ENCODE assay signal across 8 cellular contexts in genomic region chr19:45038931-45039893, GRCh38. TPM values are rescaled to one million over a fixed set of nuclear protein-coding genes. Genes with fewer than 3 reads are reported as not detected.
DNase-seq lines count a peak whose midpoint lies in the region; ATAC-seq and TF ChIP-seq lines count a peak whose summit lies in the region.

A gene with protein sequence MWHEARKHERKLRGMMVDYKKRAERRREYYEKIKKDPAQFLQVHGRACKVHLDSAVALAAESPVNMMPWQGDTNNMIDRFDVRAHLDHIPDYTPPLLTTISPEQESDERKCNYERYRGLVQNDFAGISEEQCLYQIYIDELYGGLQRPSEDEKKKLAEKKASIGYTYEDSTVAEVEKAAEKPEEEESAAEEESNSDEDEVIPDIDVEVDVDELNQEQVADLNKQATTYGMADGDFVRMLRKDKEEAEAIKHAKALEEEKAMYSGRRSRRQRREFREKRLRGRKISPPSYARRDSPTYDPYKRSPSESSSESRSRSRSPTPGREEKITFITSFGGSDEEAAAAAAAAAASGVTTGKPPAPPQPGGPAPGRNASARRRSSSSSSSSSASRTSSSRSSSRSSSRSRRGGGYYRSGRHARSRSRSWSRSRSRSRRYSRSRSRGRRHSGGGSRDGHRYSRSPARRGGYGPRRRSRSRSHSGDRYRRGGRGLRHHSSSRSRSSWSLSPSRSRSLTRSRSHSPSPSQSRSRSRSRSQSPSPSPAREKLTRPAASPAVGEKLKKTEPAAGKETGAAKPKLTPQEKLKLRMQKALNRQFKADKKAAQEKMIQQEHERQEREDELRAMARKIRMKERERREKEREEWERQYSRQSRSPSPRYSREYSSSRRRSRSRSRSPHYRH (plus strand): TSS chr19:45039045. CDS start chr19:45040213, 1,168 bp downstream.

- H3K36me3 ChIP-seq in HUES6 (ENCODE audit: control insufficient read depth, insufficient read depth, low read length) (peaks cover 48% of the 10 kb centered on the region), OCI-LY1 (ENCODE audit: insufficient read depth, low read length) (peaks cover 81% of the 10 kb centered on the region)

- H3K79me2 ChIP-seq in OCI-LY1 (ENCODE audit: insufficient read depth, low read length), result peaks cover 30% of the 10 kb centered on the region

- H3K9me3 ChIP-seq in HUES6 (ENCODE audit: control insufficient read depth, insufficient read depth, low read depth, low read length) (no peaks in the 10 kb centered on the region; the same call in 1 of the 2 replicates), OCI-LY1 (ENCODE audit: low read length) (no peaks in the 10 kb centered on the region)

- H3K9me2 ChIP-seq in OCI-LY1 (ENCODE audit: low read depth, low read length), result no peaks in the 10 kb centered on the region

- H3F3A ChIP-seq in OCI-LY1 (ENCODE audit: insufficient read depth, low read length), result no peaks in the 10 kb centered on the region; the same call in 1 of the 2 replicates

- H3K4me1 ChIP-seq in HUES6 (ENCODE audit: control insufficient read depth, insufficient read depth, low read length) (peaks cover 8% of the 10 kb centered on the region; the same call in 1 of the 2 replicates), OCI-LY1 (ENCODE audit: insufficient read depth, low read length, severe bottlenecking) (peaks cover 29% of the 10 kb centered on the region)

- H3K27me3 ChIP-seq in HUES6 (ENCODE audit: control insufficient read depth, insufficient read depth, low read length), result no peaks in the 10 kb centered on the region
- no peaks in the 10 kb centered on the region for H3K27me3 ChIP-seq in OCI-LY1 (ENCODE audit: insufficient read depth, low read length)

- H3K4me2 ChIP-seq in OCI-LY1 (ENCODE audit: low read length), result peak within 1 kb of the TSS; percentile 99

- H3K27ac ChIP-seq in HUES6 (ENCODE audit: low read depth, low read length) (peak within 1 kb of the TSS; percentile 88), OCI-LY1 (ENCODE audit: low read depth, low read length, poor library complexity, severe bottlenecking) (peak within 1 kb of the TSS; percentile 88)

- peak; percentile 86 for ATAC-seq in GM21381 (IDR thresholded peaks at IDR 0.05; ENCODE audit: unreplicated experiment)

- 0 out of 2 replicates have a peak, but pooled peaks have one; percentile 5 for TF ChIP-seq CTCF in OCI-LY1 (IDR thresholded peaks at IDR 0.05; ENCODE audit: low read length)
- TF ChIP-seq CTCF in epithelial cell of esophagus (IDR thresholded peaks at IDR 0.05; ENCODE audit: insufficient read depth, low read depth, low read length, missing control alignments), result no peak

- H3K4me3 ChIP-seq in HUES6 (ENCODE audit: low read depth, low read length) (peak within 1 kb of the TSS; percentile 99), OCI-LY1 (ENCODE audit: low read depth, low read length, poor library complexity, severe bottlenecking) (peak within 1 kb of the TSS; percentile 99), epithelial cell of esophagus (ENCODE audit: low read length) (peak within 1 kb of the TSS; percentile 93)

- no peaks in the 10 kb centered on the region for H4K20me1 ChIP-seq in OCI-LY1 (ENCODE audit: insufficient read depth, low read length)

- DNase-seq in COR-L47 (lab: John Stamatoyannopoulos, UW), result peak; percentile 79
- peak; percentile 86 for DNase-seq in activated T-cell treated with anti-CD3 and anti-CD28 coated beads for 24 hours (ENCODE audit: low read depth)
- DNase-seq in epithelial cell of esophagus (ENCODE audit: low read depth), result peak; percentile 91
- DNase-seq in mucosa of gallbladder (ENCODE audit: low spot score), result peak; percentile 91
- DNase-seq in stimulated activated CD8-positive, alpha-beta memory T cell treated with anti-CD3 and anti-CD28 coated beads, Interleukin-4, amount 100 ng/mL, for 24 hours (ENCODE audit: low read depth), result peak; percentile 82

- peak within 1 kb of the TSS; percentile 99 for H3K9ac ChIP-seq in HUES6 (ENCODE audit: low read length)
- H3K9ac ChIP-seq in OCI-LY1 (ENCODE audit: low read length), result peak within 1 kb of the TSS; percentile 99

- no peak within 1 kb of the TSS for H2AFZ ChIP-seq in OCI-LY1 (ENCODE audit: low read length)

RNA-seq across cellular contexts. Expression of the gene that starts here (rescaled TPM):
- total RNA-seq in mucosa of gallbladder, result 101 TPM

Comparison
In these comparisons a context has a peak if more than half of its experiments do, and no peak if none do; other contexts are left out.
1. Peak in every context shown above with its lines: DNase-seq, ATAC-seq, H3K4me3 ChIP-seq and H3K27ac ChIP-seq.